21 cellular contexts compared by ENCODE assay signal in the genomic region with DNA sequence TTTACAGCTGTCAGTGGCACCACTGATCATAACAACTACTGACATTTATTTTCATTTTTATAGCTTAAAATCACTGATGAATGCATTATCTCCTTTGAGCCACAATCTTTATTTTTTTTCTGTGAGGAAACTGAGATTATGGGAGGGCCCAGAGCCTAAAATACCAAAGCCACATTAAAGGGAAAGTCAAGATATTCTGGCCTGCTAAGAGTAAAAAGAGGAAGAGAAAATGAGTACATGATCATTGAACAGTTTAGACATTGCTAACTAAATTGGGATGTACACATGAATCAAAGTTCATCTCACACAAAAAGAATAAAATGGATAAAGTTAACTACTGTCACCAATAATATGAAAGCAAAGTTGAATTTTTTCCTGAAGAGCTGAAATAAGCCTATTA.
A peak's percentile ranks its signal among the peaks of the same experiment; 100 is the strongest.
DNase-seq lines count a peak whose midpoint lies in the region; ATAC-seq, FAIRE-seq and TF ChIP-seq lines count a peak whose summit lies in the region.
"Had no signal": no experiment of that assay in that cellular context is flagged by ENCODE, and none has a peak within 500 bp of the region (broad histone marks: within the 10 kb centered on the region; RNA-seq: fewer than 3 reads in every experiment).

No MANE protein-coding gene starts in this region.

- ATAC-seq in HG03095 (IDR thresholded peaks at IDR 0.05; ENCODE audit: unreplicated experiment) (peak; percentile 65), HG03457 (IDR thresholded peaks at IDR 0.05; ENCODE audit: unreplicated experiment) (no peak)
- ATAC-seq: gastrocnemius medialis had no signal

- no peak overlapping the region for H3K27ac ChIP-seq in OCI-LY7 (ENCODE audit: low read depth, low read length, poor library complexity, severe bottlenecking)
- H3K27ac ChIP-seq: gastrocnemius medialis, GM23248 had no signal

- no peak overlapping the region for H2AFZ ChIP-seq in OCI-LY7 (ENCODE audit: low read length)
- H2AFZ ChIP-seq: GM23248 had no signal

- peak overlapping the region; percentile 10; the same call in 1 of the 2 replicates for H3K4me2 ChIP-seq in OCI-LY7 (ENCODE audit: low read length)

- no peak overlapping the region for H3K4me3 ChIP-seq in OCI-LY7 (ENCODE audit: low read depth, low read length, poor library complexity, severe bottlenecking)
- H3K4me3 ChIP-seq: gastrocnemius medialis, GM23248 had no signal

- TF ChIP-seq CTCF in OCI-LY7 (conservative IDR thresholded peaks at IDR 0.05; ENCODE audit: low read length), result no peak

- no peaks in the 10 kb centered on the region for H3K79me2 ChIP-seq in OCI-LY7 (ENCODE audit: insufficient read depth, low read depth, low read length)

- FAIRE-seq in GM12891 (lab: Jason Lieb, UNC) (peak; percentile 87), GM19239 (lab: Jason Lieb, UNC) (peak; percentile 59)
- FAIRE-seq: TTC549 had no signal

- H3K4me1 ChIP-seq in OCI-LY7 (ENCODE audit: insufficient read depth, low read length, poor library complexity, severe bottlenecking), result peaks cover 10% of the 10 kb centered on the region
- H3K4me1 ChIP-seq: gastrocnemius medialis had no signal

- POLR2A ChIA-PET in OCI-LY7 (lab: Charles Lee), result no interaction called here

- DNase-seq in GM12891 (ENCODE audit: insufficient read length, low spot score), result no peak
- no peak for DNase-seq in GM19239 (ENCODE audit: insufficient read length, low spot score)
- DNase-seq in OCI-LY7 (ENCODE audit: low spot score), result no peak
- DNase-seq in medulla oblongata (ENCODE audit: extremely low spot score), result no peak
- DNase-seq in NCI-H748 treated with DMSO at 0.1 percent for 48 hours (lab: John Stamatoyannopoulos, UW), result no peak
- no peak for DNase-seq in activated CD4-positive, CD25-positive, alpha-beta regulatory T cell treated with anti-CD3 and anti-CD28 coated beads, Interleukin-2, amount 50 U/mL, for 72 hours
- DNase-seq: activated CD4-positive, alpha-beta T cell treated with anti-CD3 and anti-CD28 coated beads, Interleukin-2, amount 10 ng/mL, durations not matched to agents 7 days and 5 days; activated CD8-positive, alpha-beta memory T cell treated with anti-CD3 and anti-CD28 coated beads, Interleukin-2, amount 50 U/mL, for 48 hours; anterior cingulate cortex; central memory CD4-positive, alpha-beta T cell; EL; erythroblast; gastrocnemius medialis; GM23248; NCI-H82; RPMI8226; stimulated activated CD4-positive, alpha-beta T cell treated with anti-CD3 and anti-CD28 coated beads, Interleukin-4, amount 100 ng/mL, for 4 hours; substantia nigra had no signal

- no peaks in the 10 kb centered on the region for H4K20me1 ChIP-seq in OCI-LY7 (ENCODE audit: insufficient read depth, low read length)

- no peak for TF ChIP-seq POLR2A in GM12891 (IDR thresholded peaks at IDR 0.05; ENCODE audit: low read depth, low read length)

- CTCF ChIA-PET in OCI-LY7 (lab: Charles Lee; ENCODE audit: unreplicated experiment), result no interaction called here

- intact Hi-C loops in OCI-LY7 (cut with micrococcal nuclease; ENCODE audit: unreplicated experiment), result no loop called here

- BruUV-seq in OCI-LY7 (replicated peaks; lab: Mats Ljungman, UMichigan), result no TSS peak

- no peaks in the 10 kb centered on the region for H3K9me2 ChIP-seq in OCI-LY7 (ENCODE audit: insufficient read depth, low read length)

- no peaks in the 10 kb centered on the region for H3K9me3 ChIP-seq in OCI-LY7 (ENCODE audit: low read length)

- no peaks in the 10 kb centered on the region for H3K36me3 ChIP-seq in OCI-LY7 (ENCODE audit: insufficient read depth, low read length)
- H3K36me3 ChIP-seq: gastrocnemius medialis had no signal

TF ChIP-seq in GM12891, 5 proteins besides CTCF, POLR2A, EP300 and RAD21:
- TF ChIP-seq SPI1 (IDR thresholded peaks at IDR 0.05; ENCODE audit: low read depth, low read length), result peak; percentile 95
- no peak for TF ChIP-seq TAF1 (IDR thresholded peaks at IDR 0.05; ENCODE audit: low read depth, low read length)
